Comparison of ENCODE assay signal across 14 cellular contexts in the genomic region with DNA sequence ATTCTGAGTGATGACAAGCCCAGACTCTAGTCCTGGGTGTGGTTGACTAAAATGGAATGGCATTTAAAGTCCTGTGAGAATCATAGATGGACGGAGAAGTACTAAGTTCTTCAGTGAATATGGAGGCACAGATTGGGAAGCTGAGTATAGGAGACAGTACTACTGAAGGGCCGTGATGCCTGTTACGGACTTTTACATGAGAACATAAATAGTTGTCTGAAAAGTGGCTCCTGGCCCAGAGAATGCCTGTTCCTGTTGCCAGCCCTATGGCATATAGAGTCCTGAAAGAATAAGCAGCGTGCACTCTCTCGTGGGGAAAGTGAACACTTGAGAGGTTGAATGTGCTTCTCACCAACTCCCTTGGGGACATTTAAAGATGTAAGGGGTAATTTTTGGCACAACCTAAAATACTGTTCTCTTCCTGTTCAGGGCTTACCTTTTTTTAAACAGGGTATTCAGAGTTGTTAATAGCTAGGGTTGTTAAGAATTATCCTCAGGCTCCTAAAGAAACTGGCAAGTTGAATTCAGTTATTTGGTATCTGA. TPM values are rescaled to one million over a fixed set of nuclear protein-coding genes. Genes with fewer than 3 reads are reported as not detected.
DNase-seq lines count a peak whose midpoint lies in the region; ATAC-seq and TF ChIP-seq lines count a peak whose summit lies in the region.
"Had no signal": no experiment of that assay in that cellular context is flagged by ENCODE, and none has a peak within 500 bp of the region (broad histone marks: within the 10 kb centered on the region; RNA-seq: fewer than 3 reads in every experiment).

No MANE protein-coding gene starts in this region.

- H3K36me3 Mint-ChIP-seq in activated CD8-positive, alpha-beta T cell treated with anti-CD3 and anti-CD28 coated beads, Interleukin-2, amount 10 ng/mL, durations not matched to agents 7 days and 5 days (ENCODE audit: low read depth) = peaks cover 37% of the 10 kb centered on the region
- H3K36me3 Mint-ChIP-seq in activated CD8-positive, alpha-beta T cell treated with anti-CD3 and anti-CD28 coated beads for 36 hours (ENCODE audit: low read depth) = peaks cover 40% of the 10 kb centered on the region
- H3K36me3 Mint-ChIP-seq in stimulated activated naive B cell treated with anti-CD40 and anti-IgM and Interleukin-4, amounts not matched to agents 10 μg/mL and 1 μg/mL and 100 μg/mL, for 72 hours = peaks cover 8 to 16% of the 10 kb centered on the region in 2 donors

- ATAC-seq in activated CD8-positive, alpha-beta T cell treated with anti-CD3 and anti-CD28 coated beads, Interleukin-2, amount 10 ng/mL, durations not matched to agents 7 days and 5 days = peak; percentile 27
- ATAC-seq in activated CD8-positive, alpha-beta T cell treated with anti-CD3 and anti-CD28 coated beads for 36 hours = no peak
- ATAC-seq in stimulated activated naive B cell treated with anti-CD40 and anti-IgM and Interleukin-4, amounts not matched to agents 10 μg/mL and 1 μg/mL and 100 μg/mL, for 72 hours (replicated peaks) = peak; percentile 41 to 53
- no peak for ATAC-seq in GM18858 (IDR thresholded peaks at IDR 0.05; ENCODE audit: unreplicated experiment)

- no peak for DNase-seq in activated CD8-positive, alpha-beta T cell treated with anti-CD3 and anti-CD28 coated beads, Interleukin-2, amount 10 ng/mL, durations not matched to agents 7 days and 5 days
- no peak for DNase-seq in activated CD8-positive, alpha-beta T cell treated with anti-CD3 and anti-CD28 coated beads for 36 hours
- DNase-seq in NCI-H128 (lab: John Stamatoyannopoulos, UW; ENCODE audit: unreplicated experiment) (peak; percentile 29), brain microvascular endothelial cell (no peak), HAP-1 (ENCODE audit: low spot score in 2 of 2) (no peak)
- DNase-seq in stimulated activated naive B cell treated with anti-CD40 and anti-IgM and Interleukin-4, amounts not matched to agents 10 μg/mL and 1 μg/mL and 100 μg/mL, for 72 hours = no peak
- DNase-seq in stimulated activated CD4-positive, alpha-beta T cell treated with anti-CD3 and anti-CD28 coated beads, Interleukin-2, amount 100 ng/mL, for 48 hours = no peak
- DNase-seq: activated CD4-positive, CD25-positive, alpha-beta regulatory T cell treated with anti-CD3 and anti-CD28 coated beads, Interleukin-2, amount 50 U/mL, for 72 hours; activated naive CD4-positive, alpha-beta T cell treated with anti-CD3 and anti-CD28 coated beads, Interleukin-2, amount 10 ng/mL, durations not matched to agents 7 days and 5 days; MM.1S had no signal

- peaks cover 56% of the 10 kb centered on the region for H3K36me3 ChIP-seq in brain microvascular endothelial cell (replicated peaks)
- peaks cover 85% of the 10 kb centered on the region for H3K36me3 ChIP-seq in HAP-1 (replicated peaks)

- intact Hi-C loops in activated CD8-positive, alpha-beta T cell treated with anti-CD3 and anti-CD28 coated beads for 36 hours (cut with micrococcal nuclease) = no loop called here

- in situ Hi-C loops in brain microvascular endothelial cell (cut with HindIII; ENCODE audit: low pct_ligation_motif_present, low sequenced_read_pairs) (no loop called here), HAP-1 (cut with MboI; ENCODE audit: low sequenced_read_pairs) (no loop called here)

- H3K4me3 Mint-ChIP-seq in activated CD8-positive, alpha-beta T cell treated with anti-CD3 and anti-CD28 coated beads, Interleukin-2, amount 10 ng/mL, durations not matched to agents 7 days and 5 days = no peak overlapping the region
- no peak overlapping the region for H3K4me3 Mint-ChIP-seq in activated CD8-positive, alpha-beta T cell treated with anti-CD3 and anti-CD28 coated beads for 36 hours
- no peak overlapping the region for H3K4me3 Mint-ChIP-seq in stimulated activated naive B cell treated with anti-CD40 and anti-IgM and Interleukin-4, amounts not matched to agents 10 μg/mL and 1 μg/mL and 100 μg/mL, for 72 hours
- H3K4me3 Mint-ChIP-seq: activated naive CD4-positive, alpha-beta T cell treated with anti-CD3 and anti-CD28 coated beads, Interleukin-2, amount 10 ng/mL, durations not matched to agents 7 days and 5 days; T-helper 1 cell treated with Interleukin-12 subunit alpha and Interleukin-12 subunit beta and Interleukin-4 antibody, amounts not matched to agents 30 μg/mL and 1 μg/mL, for 36 hours had no signal

- no peak overlapping the region for H3K27ac Mint-ChIP-seq in activated CD8-positive, alpha-beta T cell treated with anti-CD3 and anti-CD28 coated beads, Interleukin-2, amount 10 ng/mL, durations not matched to agents 7 days and 5 days
- no peak overlapping the region for H3K27ac Mint-ChIP-seq in activated CD8-positive, alpha-beta T cell treated with anti-CD3 and anti-CD28 coated beads for 36 hours
- H3K27ac Mint-ChIP-seq in stimulated activated naive B cell treated with anti-CD40 and anti-IgM and Interleukin-4, amounts not matched to agents 10 μg/mL and 1 μg/mL and 100 μg/mL, for 72 hours = peak overlapping the region; percentile 51
- H3K27ac Mint-ChIP-seq: activated naive CD4-positive, alpha-beta T cell treated with anti-CD3 and anti-CD28 coated beads, Interleukin-2, amount 10 ng/mL, durations not matched to agents 7 days and 5 days; T-helper 1 cell treated with Interleukin-12 subunit alpha and Interleukin-12 subunit beta and Interleukin-4 antibody, amounts not matched to agents 30 μg/mL and 1 μg/mL, for 36 hours had no signal

- no peaks in the 10 kb centered on the region for H3K27me3 Mint-ChIP-seq in activated CD8-positive, alpha-beta T cell treated with anti-CD3 and anti-CD28 coated beads, Interleukin-2, amount 10 ng/mL, durations not matched to agents 7 days and 5 days (ENCODE audit: low read depth)
- no peaks in the 10 kb centered on the region for H3K27me3 Mint-ChIP-seq in activated CD8-positive, alpha-beta T cell treated with anti-CD3 and anti-CD28 coated beads for 36 hours
- no peaks in the 10 kb centered on the region for H3K27me3 Mint-ChIP-seq in stimulated activated naive B cell treated with anti-CD40 and anti-IgM and Interleukin-4, amounts not matched to agents 10 μg/mL and 1 μg/mL and 100 μg/mL, for 72 hours
- H3K27me3 Mint-ChIP-seq: activated naive CD4-positive, alpha-beta T cell treated with anti-CD3 and anti-CD28 coated beads, Interleukin-2, amount 10 ng/mL, durations not matched to agents 7 days and 5 days had no signal

- H3K9me3 Mint-ChIP-seq in activated CD8-positive, alpha-beta T cell treated with anti-CD3 and anti-CD28 coated beads, Interleukin-2, amount 10 ng/mL, durations not matched to agents 7 days and 5 days (ENCODE audit: insufficient read depth) = no peaks in the 10 kb centered on the region
- H3K9me3 Mint-ChIP-seq in activated CD8-positive, alpha-beta T cell treated with anti-CD3 and anti-CD28 coated beads for 36 hours = no peaks in the 10 kb centered on the region
- no peaks in the 10 kb centered on the region for H3K9me3 Mint-ChIP-seq in stimulated activated naive B cell treated with anti-CD40 and anti-IgM and Interleukin-4, amounts not matched to agents 10 μg/mL and 1 μg/mL and 100 μg/mL, for 72 hours
- H3K9me3 Mint-ChIP-seq: activated naive CD4-positive, alpha-beta T cell treated with anti-CD3 and anti-CD28 coated beads, Interleukin-2, amount 10 ng/mL, durations not matched to agents 7 days and 5 days; T-helper 1 cell treated with Interleukin-12 subunit alpha and Interleukin-12 subunit beta and Interleukin-4 antibody, amounts not matched to agents 30 μg/mL and 1 μg/mL, for 36 hours had no signal

- no peak overlapping the region for H3K4me3 ChIP-seq in brain microvascular endothelial cell (ENCODE audit: low read depth, low read length)
- H3K4me3 ChIP-seq in HAP-1 = no peak overlapping the region
- H3K4me3 ChIP-seq: hepatocyte had no signal

- H3K27ac ChIP-seq in brain microvascular endothelial cell = peak overlapping the region; percentile 43
- H3K27ac ChIP-seq: hepatocyte, RWPE1 had no signal

- no peaks in the 10 kb centered on the region for H3K9me3 ChIP-seq in HAP-1

- POLR2A ChIA-PET in activated CD8-positive, alpha-beta T cell treated with anti-CD3 and anti-CD28 coated beads, Interleukin-2, amount 10 ng/mL, durations not matched to agents 7 days and 5 days (lab: Charles Lee) = interaction anchor here (0.8 to 1.2 kb wide), 2 partner anchors 22 to 28 kb away, joined by 3 read pairs; partner anchors contain the start of gene USP16
- POLR2A ChIA-PET in activated CD8-positive, alpha-beta T cell treated with anti-CD3 and anti-CD28 coated beads for 36 hours (lab: Charles Lee) = interaction anchor here (1.2 to 2.7 kb wide), 3 partner anchors 12 to 23 kb away, joined by 4 to 9 read pairs (median 5); no protein-coding TSS in a partner anchor

- no peaks in the 10 kb centered on the region for H3K4me1 Mint-ChIP-seq in activated CD8-positive, alpha-beta T cell treated with anti-CD3 and anti-CD28 coated beads, Interleukin-2, amount 10 ng/mL, durations not matched to agents 7 days and 5 days (ENCODE audit: low read depth)
- no peaks in the 10 kb centered on the region for H3K4me1 Mint-ChIP-seq in activated CD8-positive, alpha-beta T cell treated with anti-CD3 and anti-CD28 coated beads for 36 hours (ENCODE audit: low read depth)
- peaks cover 0 to 7% of the 10 kb centered on the region in 2 donors for H3K4me1 Mint-ChIP-seq in stimulated activated naive B cell treated with anti-CD40 and anti-IgM and Interleukin-4, amounts not matched to agents 10 μg/mL and 1 μg/mL and 100 μg/mL, for 72 hours
- H3K4me1 Mint-ChIP-seq: activated naive CD4-positive, alpha-beta T cell treated with anti-CD3 and anti-CD28 coated beads, Interleukin-2, amount 10 ng/mL, durations not matched to agents 7 days and 5 days had no signal

- CTCF ChIA-PET in activated CD8-positive, alpha-beta T cell treated with anti-CD3 and anti-CD28 coated beads, Interleukin-2, amount 10 ng/mL, durations not matched to agents 7 days and 5 days (lab: Charles Lee) = interaction anchor here (0.5 kb wide), 1 partner anchor 296 kb away, joined by 3 read pairs; no protein-coding TSS in a partner anchor
- CTCF ChIA-PET in activated CD8-positive, alpha-beta T cell treated with anti-CD3 and anti-CD28 coated beads for 36 hours (lab: Charles Lee) = no interaction called here

- H3K27me3 ChIP-seq in brain microvascular endothelial cell (replicated peaks) (no peaks in the 10 kb centered on the region), HAP-1 (ENCODE audit: low read depth) (no peaks in the 10 kb centered on the region)
- H3K27me3 ChIP-seq: hepatocyte had no signal

- peaks cover 22% of the 10 kb centered on the region for H3K4me1 ChIP-seq in HAP-1

- no peak for TF ChIP-seq CTCF in activated CD8-positive, alpha-beta T cell treated with anti-CD3 and anti-CD28 coated beads for 36 hours (IDR thresholded peaks at IDR 0.05)
- TF ChIP-seq CTCF in brain microvascular endothelial cell (IDR thresholded peaks at IDR 0.05; ENCODE audit: low read depth, low read length, missing control alignments) = no peak

RNA-seq across cellular contexts. Expression of gene CCT8, which starts 20.4 kb away (rescaled TPM):
- total RNA-seq in activated CD8-positive, alpha-beta T cell treated with anti-CD3 and anti-CD28 coated beads, Interleukin-2, amount 10 ng/mL, durations not matched to agents 7 days and 5 days = 100 to 1,000 TPM; 243 to 246 TPM
- 100 to 1,000 TPM; 474 to 489 TPM for total RNA-seq in activated CD8-positive, alpha-beta T cell treated with anti-CD3 and anti-CD28 coated beads for 36 hours

RNA-seq across cellular contexts. Expression of gene USP16, which starts 28.6 kb away (rescaled TPM):
- total RNA-seq in activated CD8-positive, alpha-beta T cell treated with anti-CD3 and anti-CD28 coated beads, Interleukin-2, amount 10 ng/mL, durations not matched to agents 7 days and 5 days = 10 to 100 TPM; 31.8 to 33.7 TPM
- 10 to 100 TPM; 39.9 TPM for total RNA-seq in activated CD8-positive, alpha-beta T cell treated with anti-CD3 and anti-CD28 coated beads for 36 hours

RNA-seq across cellular contexts. Expression of gene RWDD2B, which starts 33.9 kb away (rescaled TPM):
- 1 to 10 TPM; 8.3 to 8.7 TPM for total RNA-seq in activated CD8-positive, alpha-beta T cell treated with anti-CD3 and anti-CD28 coated beads, Interleukin-2, amount 10 ng/mL, durations not matched to agents 7 days and 5 days
- 10 to 100 TPM; 14.7 to 14.9 TPM for total RNA-seq in activated CD8-positive, alpha-beta T cell treated with anti-CD3 and anti-CD28 coated beads for 36 hours

Comparison
In these comparisons a context has a peak if more than half of its experiments do, and no peak if none do; other contexts are left out.
1. ATAC-seq: peak in activated CD8-positive, alpha-beta T cell treated with anti-CD3 and anti-CD28 coated beads, Interleukin-2, amount 10 ng/mL, durations not matched to agents 7 days and 5 days (single experiment) and stimulated activated naive B cell treated with anti-CD40 and anti-IgM and Interleukin-4, amounts not matched to agents 10 μg/mL and 1 μg/mL and 100 μg/mL, for 72 hours (2 of 2); none in activated CD8-positive, alpha-beta T cell treated with anti-CD3 and anti-CD28 coated beads for 36 hours (single experiment) and GM18858 (single experiment).